1 cellular context compared by ENCODE assay signal in genomic region chr9:124598048-124598447, GRCh38.
TF ChIP-seq lines count a peak whose summit lies in the region.

No MANE protein-coding gene starts in this region.

TF ChIP-seq in H1, 55 proteins besides CTCF, POLR2A, EP300 and RAD21 (continued from another document):
- no peak for TF ChIP-seq RNF2 (IDR thresholded peaks at IDR 0.05; ENCODE audit: borderline replicate concordance, low read depth, low read length, missing control alignments, poor library complexity, severe bottlenecking)
- TF ChIP-seq RXRA (IDR thresholded peaks at IDR 0.05; ENCODE audit: insufficient read depth, low read depth, low read length) = no peak
- TF ChIP-seq CTBP2 (IDR thresholded peaks at IDR 0.05; ENCODE audit: borderline replicate concordance, insufficient read depth, insufficient read length, low read length) = no peak
TF ChIP-seq in H1: peak in this region for 0.
